ENCODE assay signal across 17 cellular contexts in the genomic region with DNA sequence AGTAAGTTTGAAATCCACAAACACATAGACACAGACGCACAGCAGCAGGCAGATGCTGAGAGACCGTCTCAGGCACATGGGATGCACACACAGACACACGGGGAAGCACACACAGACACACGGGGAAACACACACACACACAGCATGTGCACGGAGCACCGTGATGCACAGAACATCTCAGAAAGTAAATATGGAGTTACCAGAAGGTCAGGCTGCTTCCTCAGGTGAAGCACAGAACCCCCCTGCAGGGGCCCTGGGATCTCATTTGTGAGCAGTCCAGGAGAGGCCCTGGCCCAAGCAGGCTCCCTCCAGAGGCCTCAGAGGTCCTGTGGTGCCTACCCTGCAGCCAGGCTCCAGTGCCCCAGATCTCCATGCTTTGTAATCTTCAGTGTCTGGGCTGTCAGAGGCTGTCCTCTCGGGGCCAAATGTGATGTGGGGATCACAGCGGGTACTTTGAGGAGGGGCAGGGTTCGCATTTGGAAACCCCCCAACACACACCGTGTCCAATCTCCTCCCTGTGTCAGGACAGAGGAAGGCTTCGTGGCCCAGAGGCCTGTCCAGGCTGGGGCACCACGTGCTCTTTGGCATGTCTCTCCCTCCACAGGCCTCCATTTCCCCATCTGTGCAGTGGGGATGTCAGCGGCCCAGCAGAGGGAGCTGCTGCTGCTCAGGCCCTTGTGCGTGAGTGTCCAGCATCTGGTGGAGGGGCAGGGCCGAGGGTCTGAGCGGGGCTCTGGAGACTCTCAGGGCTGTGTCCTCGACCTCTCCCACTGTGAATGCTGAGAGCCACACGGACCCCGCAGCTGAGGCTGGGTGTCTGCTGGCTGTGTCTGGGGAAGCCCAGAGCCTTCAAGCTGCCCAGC. TPM values are rescaled to one million over a fixed set of nuclear protein-coding genes. Genes with fewer than 3 reads are reported as not detected.
DNase-seq lines count a peak whose midpoint lies in the region; ATAC-seq and TF ChIP-seq lines count a peak whose summit lies in the region.
"Had no signal": no experiment of that assay in that cellular context is flagged by ENCODE, and none has a peak within 500 bp of the region (broad histone marks: within the 10 kb centered on the region; RNA-seq: fewer than 3 reads in every experiment).

No MANE protein-coding gene starts in this region.

- CTCF ChIA-PET in WTC11 (lab: Charles Lee), result interaction anchor here (2.0 to 3.8 kb wide), 3 partner anchors 30 to 161 kb away, joined by 6 to 31 read pairs (median 25); a partner anchor contains a TSS

- peaks cover 0 to 2% of the 10 kb centered on the region in 2 donors for H3K9me3 ChIP-seq in lung (ENCODE audit: control insufficient read depth in 2 of 2, insufficient read depth in 1 of 2, low read length in 1 of 2)
- H3K9me3 ChIP-seq: BLaER1, heart right ventricle had no signal

- DNase-seq in H7, result peak; percentile 61
- peak; percentile 41 for DNase-seq in WTC11 (ENCODE audit: low spot score)
- peak; percentile 26 for DNase-seq in lung (ENCODE audit: low spot score)
- no peak for DNase-seq in activated T-cell treated with anti-CD3 and anti-CD28 coated beads for 4 hours
- DNase-seq in amniotic stem cell (lab: John Stamatoyannopoulos, UW), result no peak
- no peak for DNase-seq in cortex of kidney (lab: John Stamatoyannopoulos, UW)
- DNase-seq: activated B cell treated with CpG ODN at 0.5 μM for 24 hours, GDM1, heart right ventricle, mammary epithelial cell, NCI-H1105, NCI-H446 treated with DMSO at 0.1 percent for 48 hours, occipital lobe had no signal

- no peaks in the 10 kb centered on the region for H3K9me3 Mint-ChIP-seq in WTC11
- H3K9me3 Mint-ChIP-seq: activated B cell treated with CpG ODN at 0.5 μM for 24 hours had no signal

- H3K36me3 ChIP-seq in H7 (replicated peaks; ENCODE audit: control insufficient read depth, insufficient read depth, low read length) (no peaks in the 10 kb centered on the region), lung (ENCODE audit: control insufficient read depth in 2 of 2, insufficient read depth in 2 of 2, low read length in 2 of 2) (no peaks in the 10 kb centered on the region)
- H3K36me3 ChIP-seq: BLaER1, heart right ventricle had no signal

- peaks cover 16% of the 10 kb centered on the region for H3K27me3 ChIP-seq in H7 (ENCODE audit: control insufficient read depth, insufficient read depth, low read length)
- H3K27me3 ChIP-seq in lung (ENCODE audit: control insufficient read depth, insufficient read depth), result no peaks in the 10 kb centered on the region

- TF ChIP-seq CTCF in C4-2B (conservative IDR thresholded peaks at IDR 0.05) (peak; percentile 63), WTC11 (IDR thresholded peaks at IDR 0.05) (no peak), lung (IDR thresholded peaks at IDR 0.05; ENCODE audit: control extremely low read depth, extremely low read depth) (no peak)

- peaks cover 21% of the 10 kb centered on the region for H3K4me1 Mint-ChIP-seq in WTC11

- H3K4me3 ChIP-seq in H7 (ENCODE audit: insufficient read depth, low read depth, low read length) (no peak overlapping the region), lung (no peak overlapping the region)
- H3K4me3 ChIP-seq: BLaER1, heart right ventricle had no signal

- H3K27me3 Mint-ChIP-seq in WTC11 (ENCODE audit: low read depth), result peaks cover 26% of the 10 kb centered on the region
- H3K27me3 Mint-ChIP-seq: activated B cell treated with CpG ODN at 0.5 μM for 24 hours had no signal

- ATAC-seq in WTC11, result no peak
- ATAC-seq in lung (ENCODE audit: insufficient read depth, low FRiP score), result no peak
- no peak for ATAC-seq in GM21576 (IDR thresholded peaks at IDR 0.05; ENCODE audit: unreplicated experiment)
- ATAC-seq: heart right ventricle had no signal

- no peak overlapping the region for H3K27ac Mint-ChIP-seq in WTC11
- H3K27ac Mint-ChIP-seq: activated B cell treated with CpG ODN at 0.5 μM for 24 hours had no signal

- POLR2A ChIA-PET in WTC11 (lab: Charles Lee), result interaction anchor here (1.3 kb wide), 1 partner anchor 156 kb away, joined by 3 read pairs; a partner anchor contains a TSS

- peaks cover 0 to 2% of the 10 kb centered on the region in 2 donors for H3K4me1 ChIP-seq in lung (ENCODE audit: control insufficient read depth in 2 of 2, insufficient read depth in 2 of 2, low read length in 2 of 2)

- H3K27ac ChIP-seq in C4-2B (no peak overlapping the region), lung (ENCODE audit: low read depth in 1 of 2, low read length in 1 of 2) (no peak overlapping the region)
- H3K27ac ChIP-seq: BLaER1 had no signal

- H3K36me3 Mint-ChIP-seq in WTC11, result no peaks in the 10 kb centered on the region

- H3K4me3 Mint-ChIP-seq in WTC11, result no peak overlapping the region
- H3K4me3 Mint-ChIP-seq: activated B cell treated with CpG ODN at 0.5 μM for 24 hours had no signal

- 89 to 90% methylated on average over 19 of the region's 19 CpGs for WGBS in lung, 2 donors

TF ChIP-seq in WTC11, 78 proteins besides CTCF, POLR2A, EP300 and RAD21:
- no peak for TF ChIP-seq ZBTB21 (CRISPR knock-in tag; IDR thresholded peaks at IDR 0.05; ENCODE audit: borderline replicate concordance)
- TF ChIP-seq, protein P1, sequence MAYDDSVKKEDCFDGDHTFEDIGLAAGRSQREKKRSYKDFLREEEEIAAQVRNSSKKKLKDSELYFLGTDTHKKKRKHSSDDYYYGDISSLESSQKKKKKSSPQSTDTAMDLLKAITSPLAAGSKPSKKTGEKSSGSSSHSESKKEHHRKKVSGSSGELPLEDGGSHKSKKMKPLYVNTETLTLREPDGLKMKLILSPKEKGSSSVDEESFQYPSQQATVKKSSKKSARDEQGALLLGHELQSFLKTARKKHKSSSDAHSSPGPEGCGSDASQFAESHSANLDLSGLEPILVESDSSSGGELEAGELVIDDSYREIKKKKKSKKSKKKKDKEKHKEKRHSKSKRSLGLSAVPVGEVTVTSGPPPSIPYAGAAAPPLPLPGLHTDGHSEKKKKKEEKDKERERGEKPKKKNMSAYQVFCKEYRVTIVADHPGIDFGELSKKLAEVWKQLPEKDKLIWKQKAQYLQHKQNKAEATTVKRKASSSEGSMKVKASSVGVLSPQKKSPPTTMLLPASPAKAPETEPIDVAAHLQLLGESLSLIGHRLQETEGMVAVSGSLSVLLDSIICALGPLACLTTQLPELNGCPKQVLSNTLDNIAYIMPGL (CRISPR knock-in tag; IDR thresholded peaks at IDR 0.05), result no peak
- no peak for TF ChIP-seq CREB1 (CRISPR knock-in tag; IDR thresholded peaks at IDR 0.05)
- no peak for TF ChIP-seq ZNF263 (CRISPR knock-in tag; IDR thresholded peaks at IDR 0.05; ENCODE audit: low read depth)
- no peak for TF ChIP-seq GABPB1 (CRISPR knock-in tag; IDR thresholded peaks at IDR 0.05)
- 0 out of 2 replicates have a peak, but pooled peaks have one; percentile 15 for TF ChIP-seq GTF2I (CRISPR knock-in tag; conservative IDR thresholded peaks at IDR 0.05)
- TF ChIP-seq, protein P2, sequence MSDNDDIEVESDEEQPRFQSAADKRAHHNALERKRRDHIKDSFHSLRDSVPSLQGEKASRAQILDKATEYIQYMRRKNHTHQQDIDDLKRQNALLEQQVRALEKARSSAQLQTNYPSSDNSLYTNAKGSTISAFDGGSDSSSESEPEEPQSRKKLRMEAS (CRISPR knock-in tag; IDR thresholded peaks at IDR 0.05), result no peak
- TF ChIP-seq, protein P3, sequence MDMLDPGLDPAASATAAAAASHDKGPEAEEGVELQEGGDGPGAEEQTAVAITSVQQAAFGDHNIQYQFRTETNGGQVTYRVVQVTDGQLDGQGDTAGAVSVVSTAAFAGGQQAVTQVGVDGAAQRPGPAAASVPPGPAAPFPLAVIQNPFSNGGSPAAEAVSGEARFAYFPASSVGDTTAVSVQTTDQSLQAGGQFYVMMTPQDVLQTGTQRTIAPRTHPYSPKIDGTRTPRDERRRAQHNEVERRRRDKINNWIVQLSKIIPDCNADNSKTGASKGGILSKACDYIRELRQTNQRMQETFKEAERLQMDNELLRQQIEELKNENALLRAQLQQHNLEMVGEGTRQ (CRISPR knock-in tag; IDR thresholded peaks at IDR 0.05), result peak; percentile 29; the same call in 1 of the 2 replicates

RNA-seq across cellular contexts. Expression of a gene that starts 23.0 kb away (rescaled TPM):
- not detected in 2 replicates for total RNA-seq in H7 (2014; rRNA removed; shearing (Covaris generic))
- total RNA-seq in WTC11 (2021) (not detected in 3 replicates), lung (not detected)
- not detected for polyA plus RNA-seq in lung
- total RNA-seq: activated B cell treated with CpG ODN at 0.5 μM for 24 hours, astrocyte, heart right ventricle, mammary epithelial cell, occipital lobe had no signal
- polyA plus RNA-seq: heart right ventricle, mammary epithelial cell had no signal

RNA-seq across cellular contexts. Expression of a gene that starts 57.2 kb away (rescaled TPM):
- 122 and 123 TPM in 2 replicates for total RNA-seq in H7 (2014; rRNA removed; shearing (Covaris generic))
- total RNA-seq in WTC11 (2021), result 43.8 to 50.8 TPM (median 47.2 TPM) in 3 replicates
- total RNA-seq in lung, result 10 to 100 TPM; 27.8 to 63.0 TPM
- polyA plus RNA-seq in lung, result 10 to 100 TPM; 10.6 to 17.7 TPM

RNA-seq across cellular contexts. Expression of a gene that starts 57.3 kb away (rescaled TPM):
- total RNA-seq in H7 (2014; rRNA removed; shearing (Covaris generic)), result 45.3 and 54.4 TPM in 2 replicates
- total RNA-seq in WTC11 (2021) (12.8 to 13.7 TPM (median 13.6 TPM) in 3 replicates), lung (10 to 100 TPM in 1 of 2 donors, 1 to 10 TPM in 1; 9.4 to 23.0 TPM)
- 10 to 100 TPM; 12.3 to 18.9 TPM for polyA plus RNA-seq in lung

Comparison
In these comparisons a context has a peak if more than half of its experiments do, and no peak if none do; other contexts are left out.
1. DNase-seq: peak in H7 (single experiment), WTC11 (single experiment) and lung (single experiment); none in activated T-cell treated with anti-CD3 and anti-CD28 coated beads for 4 hours (single experiment), amniotic stem cell (single experiment) and cortex of kidney (single experiment).